ENCODE assay signal across 8 cellular contexts in the genomic region with DNA sequence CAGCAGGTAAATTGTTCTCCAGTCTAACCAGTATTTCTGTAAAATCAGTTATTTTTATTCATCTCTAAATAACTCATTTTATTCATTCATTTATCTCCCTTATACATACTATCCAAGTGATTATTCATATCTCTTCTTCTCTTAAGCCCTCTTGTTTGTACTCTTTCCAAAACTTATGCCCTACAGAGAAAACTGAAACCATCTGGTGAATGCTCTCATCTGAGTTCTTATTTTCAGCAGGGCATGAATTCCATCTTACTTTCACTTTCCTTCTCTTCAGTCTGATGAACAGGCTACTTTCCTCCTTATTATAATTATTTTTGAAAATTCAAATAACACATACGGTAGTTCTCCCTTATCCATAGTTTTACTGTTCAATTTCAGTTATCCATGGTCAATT.
A peak's percentile ranks its signal among the peaks of the same experiment; 100 is the strongest.
DNase-seq lines count a peak whose midpoint lies in the region; ATAC-seq and TF ChIP-seq lines count a peak whose summit lies in the region.

No MANE protein-coding gene starts in this region.

- H3K36me3 ChIP-seq in mucosa of descending colon (ENCODE audit: low read depth) (no peaks in the 10 kb centered on the region), H7 (replicated peaks; ENCODE audit: control insufficient read depth, insufficient read depth, low read length) (no peaks in the 10 kb centered on the region), testis (ENCODE audit: low read depth, missing control alignments) (no peaks in the 10 kb centered on the region)

- CTCF ChIA-PET in activated CD4-positive, alpha-beta memory T cell treated with anti-CD3 and anti-CD28 coated beads for 36 hours (lab: Charles Lee) = no interaction called here

- H3K27ac Mint-ChIP-seq in T-helper 2 cell treated with Interferon-gamma antibody and Interleukin-4, amounts not matched to agents 5 μg/mL and 100 μg/mL, for 36 hours = no peak overlapping the region
- H3K27ac Mint-ChIP-seq in activated CD4-positive, alpha-beta memory T cell treated with anti-CD3 and anti-CD28 coated beads for 36 hours = no peak overlapping the region

- peaks cover 21% of the 10 kb centered on the region for H3K27me3 Mint-ChIP-seq in T-helper 2 cell treated with Interferon-gamma antibody and Interleukin-4, amounts not matched to agents 5 μg/mL and 100 μg/mL, for 36 hours (ENCODE audit: low read depth)
- no peaks in the 10 kb centered on the region for H3K27me3 Mint-ChIP-seq in activated CD4-positive, alpha-beta memory T cell treated with anti-CD3 and anti-CD28 coated beads for 36 hours

- H3K4me1 Mint-ChIP-seq in T-helper 2 cell treated with Interferon-gamma antibody and Interleukin-4, amounts not matched to agents 5 μg/mL and 100 μg/mL, for 36 hours (ENCODE audit: low read depth) = peaks cover 16% of the 10 kb centered on the region
- peaks cover 22% of the 10 kb centered on the region for H3K4me1 Mint-ChIP-seq in activated CD4-positive, alpha-beta memory T cell treated with anti-CD3 and anti-CD28 coated beads for 36 hours (ENCODE audit: low read depth)

- no peaks in the 10 kb centered on the region for H3K9me3 Mint-ChIP-seq in T-helper 2 cell treated with Interferon-gamma antibody and Interleukin-4, amounts not matched to agents 5 μg/mL and 100 μg/mL, for 36 hours
- H3K9me3 Mint-ChIP-seq in activated CD4-positive, alpha-beta memory T cell treated with anti-CD3 and anti-CD28 coated beads for 36 hours = no peaks in the 10 kb centered on the region

- 69 to 84% methylated on average over 1 of the region's 1 CpG for WGBS in testis, 2 donors

- TF ChIP-seq CTCF in GM12865 (IDR thresholded peaks at IDR 0.05; ENCODE audit: insufficient read depth, low read depth, low read length, missing control alignments) = no peak
- no peak for TF ChIP-seq CTCF in HFF-Myc (IDR thresholded peaks at IDR 0.05; ENCODE audit: low read depth, low read length, missing control alignments)
- TF ChIP-seq CTCF in mucosa of descending colon (IDR thresholded peaks at IDR 0.05) = no peak
- no peak for TF ChIP-seq CTCF in testis (IDR thresholded peaks at IDR 0.05)

- no peak overlapping the region for H3K27ac ChIP-seq in testis

- peak; percentile 52 for ATAC-seq in mucosa of descending colon

- no peaks in the 10 kb centered on the region for H3K36me3 Mint-ChIP-seq in T-helper 2 cell treated with Interferon-gamma antibody and Interleukin-4, amounts not matched to agents 5 μg/mL and 100 μg/mL, for 36 hours (ENCODE audit: low read depth)
- peaks cover 4% of the 10 kb centered on the region for H3K36me3 Mint-ChIP-seq in activated CD4-positive, alpha-beta memory T cell treated with anti-CD3 and anti-CD28 coated beads for 36 hours

- intact Hi-C loops in mucosa of descending colon (cut with DNase I, micrococcal nuclease) (no loop called here), testis (cut with DNase I; ENCODE audit: low total_unique reads) (no loop called here)
- intact Hi-C loops in activated CD4-positive, alpha-beta memory T cell treated with anti-CD3 and anti-CD28 coated beads for 36 hours (cut with micrococcal nuclease) = no loop called here

- DNase-seq in GM12865 (ENCODE audit: low read depth) = peak; percentile 42
- DNase-seq in HFF-Myc (ENCODE audit: extremely low read depth, low read depth) = peak; percentile 5
- DNase-seq in T-helper 2 cell treated with Interferon-gamma antibody and Interleukin-4, amounts not matched to agents 5 μg/mL and 100 μg/mL, for 36 hours (ENCODE audit: low spot score) = no peak
- no peak for DNase-seq in mucosa of descending colon
- no peak for DNase-seq in activated CD4-positive, alpha-beta memory T cell treated with anti-CD3 and anti-CD28 coated beads for 36 hours
- no peak for DNase-seq in H7
- DNase-seq in NCI-H128 (lab: John Stamatoyannopoulos, UW; ENCODE audit: unreplicated experiment) = no peak
- DNase-seq in testis = no peak

- no peak overlapping the region for H3K4me3 ChIP-seq in GM12865 (ENCODE audit: low read depth, low read length)
- H3K4me3 ChIP-seq in HFF-Myc (replicated peaks; ENCODE audit: low read depth, low read length) = no peak overlapping the region
- no peak overlapping the region for H3K4me3 ChIP-seq in mucosa of descending colon
- H3K4me3 ChIP-seq in H7 (ENCODE audit: insufficient read depth, low read depth, low read length) = no peak overlapping the region
- no peak overlapping the region for H3K4me3 ChIP-seq in testis

- peak overlapping the region; percentile 7 for H3K4me3 Mint-ChIP-seq in T-helper 2 cell treated with Interferon-gamma antibody and Interleukin-4, amounts not matched to agents 5 μg/mL and 100 μg/mL, for 36 hours
- no peak overlapping the region for H3K4me3 Mint-ChIP-seq in activated CD4-positive, alpha-beta memory T cell treated with anti-CD3 and anti-CD28 coated beads for 36 hours

- no peak for TF ChIP-seq POLR2A in testis (IDR thresholded peaks at IDR 0.05)

- no peaks in the 10 kb centered on the region for H3K9me3 ChIP-seq in mucosa of descending colon
- no peaks in the 10 kb centered on the region for H3K9me3 ChIP-seq in testis

- no peaks in the 10 kb centered on the region for H3K27me3 ChIP-seq in H7 (ENCODE audit: control insufficient read depth, insufficient read depth, low read length)
- H3K27me3 ChIP-seq in testis = no peaks in the 10 kb centered on the region

- POLR2A ChIA-PET in activated CD4-positive, alpha-beta memory T cell treated with anti-CD3 and anti-CD28 coated beads for 36 hours (lab: Charles Lee) = interaction anchor here (0.6 kb wide), 1 partner anchor 74 kb away, joined by 4 read pairs; no protein-coding TSS in a partner anchor

- H3K4me1 ChIP-seq in mucosa of descending colon (ENCODE audit: low read depth) (peaks cover 4% of the 10 kb centered on the region), testis (no peaks in the 10 kb centered on the region)

Comparison
In these comparisons a context has a peak if more than half of its experiments do, and no peak if none do; other contexts are left out.
1. DNase-seq: peak in GM12865 (single experiment) and HFF-Myc (single experiment); none in T-helper 2 cell treated with Interferon-gamma antibody and Interleukin-4, amounts not matched to agents 5 μg/mL and 100 μg/mL, for 36 hours (single experiment), mucosa of descending colon (0 of 3), activated CD4-positive, alpha-beta memory T cell treated with anti-CD3 and anti-CD28 coated beads for 36 hours (single experiment), H7 (single experiment), NCI-H128 (single experiment) and testis (single experiment).